In the genomic region with DNA sequence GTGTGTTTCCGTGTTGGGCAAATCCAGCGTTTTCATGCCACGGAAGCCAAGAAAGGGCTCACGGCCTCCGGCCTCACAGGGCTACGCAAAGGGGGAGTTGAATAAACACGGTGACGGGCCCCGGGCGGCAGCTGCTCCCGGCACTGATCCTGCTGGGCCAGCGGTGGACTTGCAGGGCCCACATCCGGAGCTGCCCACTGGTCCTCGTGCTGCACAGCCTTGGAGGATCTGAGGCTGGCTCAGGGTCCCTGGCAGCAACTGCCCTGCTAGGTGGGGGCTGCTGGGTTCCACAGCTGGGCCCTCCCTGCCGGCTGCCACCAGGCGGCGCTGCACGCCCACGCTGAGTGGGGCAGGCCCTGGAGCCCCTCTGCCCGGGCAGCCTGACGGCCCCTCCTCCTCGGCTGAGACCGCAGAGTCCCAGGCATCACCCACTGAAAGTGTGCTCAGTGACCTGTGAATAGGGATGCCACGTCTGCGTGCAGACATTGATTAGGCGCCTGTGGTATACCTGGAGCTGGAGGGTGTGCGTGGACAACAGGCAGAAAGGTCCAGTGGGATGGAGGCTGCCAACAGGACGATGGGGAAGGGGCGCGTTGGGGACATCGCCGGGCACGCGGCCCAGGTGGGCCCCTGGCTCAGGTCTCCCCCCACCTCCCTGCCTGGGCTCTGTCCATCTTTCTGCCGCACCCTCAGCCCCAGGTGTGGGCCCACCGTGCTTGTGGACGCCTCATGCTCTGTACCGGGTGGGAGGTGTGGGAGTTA, we compare ENCODE assay signal across 9 cellular contexts. TPM values are rescaled to one million over a fixed set of nuclear protein-coding genes. Genes with fewer than 3 reads are reported as not detected.
DNase-seq lines count a peak whose midpoint lies in the region; ATAC-seq and TF ChIP-seq lines count a peak whose summit lies in the region.
"Had no signal": no experiment of that assay in that cellular context is flagged by ENCODE, and none has a peak within 500 bp of the region (broad histone marks: within the 10 kb centered on the region; RNA-seq: fewer than 3 reads in every experiment).

No MANE protein-coding gene starts in this region.

- peak overlapping the region; percentile 56 for H2AK5ac ChIP-seq in neuronal stem cell (ENCODE audit: low read depth, low read length)

- no peak overlapping the region for H2AFZ ChIP-seq in neuronal stem cell (ENCODE audit: low read length)

- H3K27ac ChIP-seq in neuronal stem cell (replicated peaks; ENCODE audit: low read length), result peak overlapping the region; percentile 66
- no peak overlapping the region for H3K27ac ChIP-seq in aorta (ENCODE audit: low read depth in 1 of 2, low read length in 2 of 2)

- no peak overlapping the region for H3K4ac ChIP-seq in neuronal stem cell (ENCODE audit: low read length)

- ATAC-seq in aorta (ENCODE audit: low FRiP score) (peak; percentile 44), HG02588 (IDR thresholded peaks at IDR 0.05; ENCODE audit: unreplicated experiment) (no peak), GM21447 (IDR thresholded peaks at IDR 0.05; ENCODE audit: unreplicated experiment) (no peak)

- H3K18ac ChIP-seq in neuronal stem cell (ENCODE audit: low read length), result peak overlapping the region; percentile 88

- no peak overlapping the region for H2BK15ac ChIP-seq in neuronal stem cell (ENCODE audit: low read length)

- H3K79me1 ChIP-seq in neuronal stem cell (ENCODE audit: low read depth, low read length), result peaks cover 18% of the 10 kb centered on the region

- H2BK5ac ChIP-seq in neuronal stem cell (ENCODE audit: low read length), result peak overlapping the region; percentile 24

- H3K27me3 ChIP-seq in neuronal stem cell (ENCODE audit: control insufficient read depth in 3 of 3, insufficient read depth in 3 of 3, low read depth in 1 of 3, low read length in 3 of 3) (peaks cover 11 to 15% (median 15%) of the 10 kb centered on the region in 3 experiments), aorta (ENCODE audit: control insufficient read depth in 1 of 2, insufficient read depth in 2 of 2, low read length in 1 of 2) (no peaks in the 10 kb centered on the region)

- H2BK12ac ChIP-seq in neuronal stem cell (ENCODE audit: low read length), result peak overlapping the region; percentile 73

- no peak overlapping the region for H3K4me3 ChIP-seq in epithelial cell of proximal tubule (ENCODE audit: low read depth, low read length)
- no peak overlapping the region for H3K4me3 ChIP-seq in neuronal stem cell (ENCODE audit: low read length in 2 of 2)
- no peak overlapping the region for H3K4me3 ChIP-seq in aorta (ENCODE audit: low read length in 2 of 2)

- H3K9me3 ChIP-seq in neuronal stem cell (replicated peaks in 1 of 2; ENCODE audit: control insufficient read depth in 2 of 2, insufficient read depth in 1 of 2, low read depth in 1 of 2, low read length in 2 of 2) (no peaks in the 10 kb centered on the region), aorta (ENCODE audit: control insufficient read depth, low read length) (no peaks in the 10 kb centered on the region)

- H3K4me1 ChIP-seq in neuronal stem cell (ENCODE audit: control insufficient read depth in 2 of 2, insufficient read depth in 1 of 2, low read depth in 1 of 2, low read length in 2 of 2) (peaks cover 5 to 6% of the 10 kb centered on the region in 2 donors), aorta (ENCODE audit: control insufficient read depth in 1 of 2, insufficient read depth in 2 of 2, low read length in 2 of 2) (no peaks in the 10 kb centered on the region)

- H3K4me2 ChIP-seq in neuronal stem cell (ENCODE audit: insufficient read depth, low read length, poor library complexity, severe bottlenecking), result peak overlapping the region; percentile 11

- H3K36me3 ChIP-seq in neuronal stem cell (replicated peaks in 1 of 2; ENCODE audit: control insufficient read depth in 2 of 2, insufficient read depth in 2 of 2, low read length in 2 of 2), result peaks cover 30 to 37% of the 10 kb centered on the region in 2 donors
- H3K36me3 ChIP-seq in aorta (ENCODE audit: control insufficient read depth in 1 of 2, insufficient read depth in 2 of 2, low read length in 1 of 2), result peaks cover 0 to 3% of the 10 kb centered on the region in 2 donors

- peak; percentile 98 for TF ChIP-seq CTCF in GM12872 (IDR thresholded peaks at IDR 0.05; ENCODE audit: insufficient read depth, low read depth, low read length)
- TF ChIP-seq CTCF in epithelial cell of proximal tubule (conservative IDR thresholded peaks at IDR 0.05; ENCODE audit: low read depth, low read length), result peak; percentile 83

- peak; percentile 31 for DNase-seq in NCI-H1694 (lab: John Stamatoyannopoulos, UW)
- peak; percentile 49 for DNase-seq in activated T-cell treated with anti-CD3 and anti-CD28 coated beads for 24 hours (ENCODE audit: low read depth)
- DNase-seq in epithelial cell of proximal tubule (ENCODE audit: low read depth), result no peak
- DNase-seq in neuronal stem cell (ENCODE audit: low spot score), result peak; percentile 56
- peak in 1 of 2 donors; percentile 83 for DNase-seq in aorta

- no peak overlapping the region for H4K91ac ChIP-seq in neuronal stem cell (ENCODE audit: low read depth, low read length, poor library complexity)

- no CpG with 5 or more reads among the region's 38 CpGs for WGBS in neuronal stem cell (ENCODE audit: extremely low coverage in 2 of 2, insufficient read length in 2 of 2, insufficient replicate concordance in 1 of 2), 2 donors
- WGBS in aorta, 2 donors, result 22 to 24% methylated on average over 36 to 38 of the region's 38 CpGs

- no peak overlapping the region for H3K14ac ChIP-seq in neuronal stem cell (ENCODE audit: low read length)

- H3K23ac ChIP-seq in neuronal stem cell (ENCODE audit: low read depth, low read length, poor library complexity), result peak overlapping the region; percentile 78

- H4K8ac ChIP-seq in neuronal stem cell (ENCODE audit: low read depth, low read length), result peak overlapping the region; percentile 43

- peak overlapping the region; percentile 50 for H3K9ac ChIP-seq in neuronal stem cell (ENCODE audit: low read depth, low read length, poor library complexity)

- no peak overlapping the region for H2BK120ac ChIP-seq in neuronal stem cell (ENCODE audit: low read depth, low read length)

- intact Hi-C loops in aorta (cut with DNase I), result no loop called here

RNA-seq across cellular contexts. Expression of a gene that starts 5.3 kb away (rescaled TPM):
- total RNA-seq in epithelial cell of proximal tubule, result 0.22 TPM in 1 of 2 replicates, not detected in the other
- polyA plus RNA-seq in neuronal stem cell (2013, experiment 1 of 2), result 0.10 TPM
- polyA plus RNA-seq in neuronal stem cell (2013, experiment 2 of 2), result 0.10 TPM
- under 1 TPM; 0.19 to 0.30 TPM for total RNA-seq in aorta
- under 1 TPM; 0.08 to 0.13 TPM for polyA plus RNA-seq in aorta

RNA-seq across cellular contexts. Expression of a gene that starts 12.0 kb away (rescaled TPM):
- total RNA-seq in epithelial cell of proximal tubule (705 and 835 TPM in 2 replicates), aorta (100 to 1,000 TPM; 264 to 281 TPM)
- 596 TPM for polyA plus RNA-seq in neuronal stem cell (2013, experiment 1 of 2)
- 585 TPM for polyA plus RNA-seq in neuronal stem cell (2013, experiment 2 of 2)
- polyA plus RNA-seq in aorta, result 100 to 1,000 TPM; 239 to 436 TPM

RNA-seq across cellular contexts. Expression of a gene that starts 40.6 kb away (rescaled TPM):
- total RNA-seq in epithelial cell of proximal tubule (not detected in 2 replicates), aorta (under 1 TPM; 0.54 to 0.75 TPM)
- 0.04 TPM for polyA plus RNA-seq in neuronal stem cell (2013, experiment 1 of 2)
- 0.06 TPM for polyA plus RNA-seq in neuronal stem cell (2013, experiment 2 of 2)
- polyA plus RNA-seq in aorta, result 1 to 10 TPM in 1 of 2 donors, not detected in 1; 2.8 TPM
- total RNA-seq: dermis microvascular lymphatic vessel endothelial cell had no signal

RNA-seq across cellular contexts. Expression of a gene that starts 48.9 kb away (rescaled TPM):
- total RNA-seq in epithelial cell of proximal tubule (37.9 and 60.0 TPM in 2 replicates), aorta (10 to 100 TPM; 19.9 to 33.3 TPM)
- polyA plus RNA-seq in neuronal stem cell (2013, experiment 1 of 2), result 50.0 TPM
- 45.6 TPM for polyA plus RNA-seq in neuronal stem cell (2013, experiment 2 of 2)
- 10 to 100 TPM; 10.1 to 76.6 TPM for polyA plus RNA-seq in aorta

RNA-seq across cellular contexts. Expression of a gene that starts 52.9 kb away (rescaled TPM):
- total RNA-seq in epithelial cell of proximal tubule, result 142 and 265 TPM in 2 replicates
- 109 TPM for polyA plus RNA-seq in neuronal stem cell (2013, experiment 1 of 2)
- 105 TPM for polyA plus RNA-seq in neuronal stem cell (2013, experiment 2 of 2)
- 10 to 100 TPM; 39.6 to 46.4 TPM for total RNA-seq in aorta
- polyA plus RNA-seq in aorta, result 10 to 100 TPM; 27.5 to 79.1 TPM
